Comparison of ENCODE assay signal across 26 cellular contexts in genomic region chr3:197575362-197575761, GRCh38. TPM values are rescaled to one million over a fixed set of nuclear protein-coding genes. Genes with fewer than 3 reads are reported as not detected.
A peak's percentile ranks its signal among the peaks of the same experiment; 100 is the strongest.
DNase-seq lines count a peak whose midpoint lies in the region; ATAC-seq, FAIRE-seq and TF ChIP-seq lines count a peak whose summit lies in the region.
"Had no signal": no experiment of that assay in that cellular context is flagged by ENCODE, and none has a peak within 500 bp of the region (broad histone marks: within the 10 kb centered on the region; RNA-seq: fewer than 3 reads in every experiment).

No MANE protein-coding gene starts in this region.

- H3K9me3 ChIP-seq in HUES48 (ENCODE audit: control insufficient read depth, insufficient read depth, low read length) (peaks cover 12% of the 10 kb centered on the region), GM12878 (replicated peaks; ENCODE audit: control insufficient read depth, insufficient read depth, low read length) (peaks cover 5% of the 10 kb centered on the region; the same call in 2 of the 3 replicates), hepatocyte (ENCODE audit: low read depth) (no peaks in the 10 kb centered on the region), neural cell (ENCODE audit: low read length) (peaks cover 3% of the 10 kb centered on the region)

- H3K4me1 ChIP-seq in HUES48 (ENCODE audit: control insufficient read depth, insufficient read depth, low read length) (peaks cover 46% of the 10 kb centered on the region), GM12878 (ENCODE audit: control insufficient read depth, insufficient read depth, low read length) (no peaks in the 10 kb centered on the region), hepatocyte (ENCODE audit: insufficient read depth) (peaks cover 36% of the 10 kb centered on the region)

- TF ChIP-seq CTCF in GM12878 (IDR thresholded peaks at IDR 0.05 in 2 of 3, conservative IDR thresholded peaks at IDR 0.05 in 1 of 3; ENCODE audit: control insufficient read depth in 2 of 3, extremely low read depth in 1 of 3, insufficient read depth in 1 of 3, low read depth in 3 of 3, low read length in 3 of 3) (no peak), hepatocyte (IDR thresholded peaks at IDR 0.05; ENCODE audit: poor library complexity) (no peak), neural cell (IDR thresholded peaks at IDR 0.05; ENCODE audit: poor library complexity, severe bottlenecking) (no peak)

- H3K9ac ChIP-seq in HUES48 (ENCODE audit: low read depth, low read length) (no peak overlapping the region), GM12878 (ENCODE audit: control insufficient read depth, insufficient read depth, low read length) (no peak overlapping the region), neural cell (ENCODE audit: low read length) (no peak overlapping the region)
- H3K9ac ChIP-seq: SK-N-SH had no signal

- H3K27me3 ChIP-seq in HUES48 (ENCODE audit: control insufficient read depth, insufficient read depth, low read length) (no peaks in the 10 kb centered on the region), GM12878 (replicated peaks in 1 of 2; ENCODE audit: control insufficient read depth in 2 of 2, insufficient read depth in 2 of 2, low read length in 1 of 2) (no peaks in the 10 kb centered on the region), hepatocyte (no peaks in the 10 kb centered on the region), neural cell (ENCODE audit: insufficient read depth, low read depth, low read length) (no peaks in the 10 kb centered on the region)

- RAD21 ChIA-PET in GM12878 (lab: Charles Lee; ENCODE audit: unreplicated experiment) = no interaction called here

- SMC1A ChIA-PET in GM12878 (lab: Charles Lee; ENCODE audit: uncharacterized antibody, unreplicated experiment) = interaction anchor here (1.4 to 2.5 kb wide), 2 partner anchors 11 to 14 kb away, joined by 3 to 7 read pairs; no protein-coding TSS in a partner anchor

- H4K20me1 ChIP-seq in GM12878 (ENCODE audit: control insufficient read depth, insufficient read depth) (no peaks in the 10 kb centered on the region), hepatocyte (ENCODE audit: insufficient read depth, poor library complexity, severe bottlenecking) (no peaks in the 10 kb centered on the region), neural cell (ENCODE audit: insufficient read depth) (no peaks in the 10 kb centered on the region)

- no peak for DNase-seq in GM12878 (ENCODE audit: low read depth, low spot score)
- no peak for DNase-seq in hepatocyte (ENCODE audit: low spot score)
- no peak for DNase-seq in NCI-H1417 treated with DMSO at 0.1 percent for 48 hours (lab: John Stamatoyannopoulos, UW)
- DNase-seq in 8988T = no peak
- DNase-seq in NCI-H1436 treated with DMSO at 0.1 percent for 48 hours (lab: John Stamatoyannopoulos, UW) = no peak
- DNase-seq in mesenteric fat pad (ENCODE audit: low spot score) = no peak
- DNase-seq: CD8-positive, alpha-beta memory T cell; DMS 273 treated with DMSO at 0.1 percent for 48 hours; DMS79; EL; GDM1; H7; NCI-H1092 treated with DMSO at 0.1 percent for 48 hours; NCI-H146; NCI-H2029; NCI-H446 treated with DMSO at 0.1 percent for 48 hours; NCI-H526; NCI-H82; NK-92 treated with Interleukin-12 subunit alpha and Interleukin-12 subunit beta, amount 100 ng/mL, for 24 hours; PC-3; SK-N-SH had no signal

- ATAC-seq in GM12878 = peak; percentile 64
- ATAC-seq: PC-3 had no signal

- H3F3A ChIP-seq in neural cell (ENCODE audit: insufficient read depth, low read length, poor library complexity, severe bottlenecking) = no peaks in the 10 kb centered on the region

- H3K9me2 ChIP-seq in hepatocyte (replicated peaks; ENCODE audit: insufficient read depth) = no peaks in the 10 kb centered on the region
- no peaks in the 10 kb centered on the region for H3K9me2 ChIP-seq in neural cell (ENCODE audit: insufficient read depth, low read length)
- H3K9me2 ChIP-seq: SK-N-SH had no signal

- H3K4me2 ChIP-seq in GM12878 (ENCODE audit: control insufficient read depth, insufficient read depth) (no peak overlapping the region), hepatocyte (peak overlapping the region; percentile 65), neural cell (ENCODE audit: low read length) (no peak overlapping the region)
- H3K4me2 ChIP-seq: SK-N-SH had no signal

- intact Hi-C loops in GM12878 (cut with micrococcal nuclease; ENCODE audit: unreplicated experiment) = no loop called here

- H3K27ac ChIP-seq in HUES48 (ENCODE audit: low read depth, low read length) (peak overlapping the region; percentile 85), GM12878 (ENCODE audit: control insufficient read depth, insufficient read depth) (no peak overlapping the region), hepatocyte (peak overlapping the region; percentile 71), neural cell (ENCODE audit: low read length) (no peak overlapping the region)
- H3K27ac ChIP-seq: C4-2B had no signal

- H2AFZ ChIP-seq in GM12878 (ENCODE audit: control insufficient read depth, low read depth, low read length) (no peak overlapping the region), hepatocyte (no peak overlapping the region), neural cell (ENCODE audit: low read depth, low read length) (no peak overlapping the region)

- in situ Hi-C loops in GM12878 (cut with MboI) = no loop called here

- WGBS in GM12878 (ENCODE audit: insufficient coverage, insufficient replicate concordance, low lambda C conversion rate, missing lambda C conversion rate) = 41% methylated on average over 5 of the region's 5 CpGs
- 79% methylated on average over 5 of the region's 5 CpGs for WGBS in hepatocyte (ENCODE audit: low lambda C conversion rate, missing lambda C conversion rate)

- TF ChIP-seq RAD21 in GM12878 (IDR thresholded peaks at IDR 0.05; ENCODE audit: insufficient read depth, low read depth, low read length) (no peak), neural cell (conservative IDR thresholded peaks at IDR 0.05) (no peak)

- no peak for FAIRE-seq in GM12878 (lab: Jason Lieb, UNC)
- FAIRE-seq: GM12892, HTR-8/SVneo had no signal

- TF ChIP-seq POLR2A in GM12878 (IDR thresholded peaks at IDR 0.05; ENCODE audit: low read depth, low read length) = no peak

- no TSS peak for BruUV-seq in GM12878 (replicated peaks; lab: Mats Ljungman, UMichigan)

- H3K79me2 ChIP-seq in GM12878 (ENCODE audit: control insufficient read depth, insufficient read depth, low read length) (no peaks in the 10 kb centered on the region), hepatocyte (no peaks in the 10 kb centered on the region), neural cell (replicated peaks; ENCODE audit: insufficient read depth, low read length) (no peaks in the 10 kb centered on the region)

- TF ChIP-seq EP300 in GM12878 (IDR thresholded peaks at IDR 0.05; ENCODE audit: borderline replicate concordance in 1 of 2, control insufficient read depth in 1 of 2, low read depth in 2 of 2, low read length in 2 of 2) (no peak), neural cell (conservative IDR thresholded peaks at IDR 0.05; ENCODE audit: poor library complexity, severe bottlenecking) (no peak)

- CTCF ChIA-PET in GM12878 (lab: Yijun Ruan, JAX) = no interaction called here

- H3K36me3 ChIP-seq in HUES48 (ENCODE audit: control insufficient read depth, insufficient read depth, low read length) (no peaks in the 10 kb centered on the region), GM12878 (ENCODE audit: control insufficient read depth in 2 of 2, insufficient read depth in 2 of 2, low read length in 1 of 2) (no peaks in the 10 kb centered on the region), hepatocyte (replicated peaks; ENCODE audit: insufficient read depth, low read depth) (no peaks in the 10 kb centered on the region), neural cell (ENCODE audit: insufficient read depth, low read length) (no peaks in the 10 kb centered on the region)

- H3K4me3 ChIP-seq in HUES48 (ENCODE audit: low read depth, low read length) (no peak overlapping the region), GM12878 (no peak overlapping the region), hepatocyte (no peak overlapping the region), neural cell (ENCODE audit: low read length) (peak overlapping the region; percentile 51)

- POLR2A ChIA-PET in GM12878 (lab: Charles Lee) = interaction anchor here (0.6 to 0.7 kb wide), 5 partner anchors 8 to 934 kb away, joined by 3 to 11 read pairs (median 8); no protein-coding TSS in a partner anchor

TF ChIP-seq in GM12878, 131 proteins besides CTCF, POLR2A, EP300 and RAD21:
- TF ChIP-seq SMAD1 (IDR thresholded peaks at IDR 0.05; ENCODE audit: low read depth, partially characterized antibody) (no peak), EZH2 (IDR thresholded peaks at IDR 0.05; ENCODE audit: borderline replicate concordance, control insufficient read depth, low read depth, low read length) (no peak), LARP7 (IDR thresholded peaks at IDR 0.05) (no peak), CHD2 (IDR thresholded peaks at IDR 0.05; ENCODE audit: borderline replicate concordance, low read depth, low read length) (no peak)

TF ChIP-seq in neural cell, 6 proteins besides CTCF, POLR2A, EP300 and RAD21 (continues in another document):
- TF ChIP-seq TAF1 (IDR thresholded peaks at IDR 0.05; ENCODE audit: low read depth) (no peak), EZH2 (IDR thresholded peaks at IDR 0.05; ENCODE audit: borderline replicate concordance, insufficient read depth, low read length, poor library complexity, severe bottlenecking) (no peak), MXI1 (conservative IDR thresholded peaks at IDR 0.05; ENCODE audit: poor library complexity, severe bottlenecking) (no peak), POLR2AphosphoS5 (IDR thresholded peaks at IDR 0.05) (no peak), SMC3 (conservative IDR thresholded peaks at IDR 0.05; ENCODE audit: poor library complexity) (no peak)

RNA-seq across cellular contexts. Expression of gene BDH1, which starts 19.6 kb away (rescaled TPM):
- total RNA-seq in GM12878 (2013; cell fraction: nucleolus; rRNA removed) = 63.7 and 73.0 TPM in 2 replicates
- total RNA-seq in GM12878 (2014; rRNA removed) = 43.5 and 59.6 TPM in 2 replicates
- 32.3 and 32.8 TPM in 2 replicates for total RNA-seq in GM12878 (2014; rRNA removed; fragmentation: Illumina TruSeq; extraction: Trizol)
- total RNA-seq in GM12878 (2021) = 56.1 and 60.9 TPM in 2 replicates
- 12.0 TPM for polyA plus RNA-seq in GM12878 (2011; ENCODE audit: low read depth)
- polyA plus RNA-seq in GM12878 (2011; rRNA removed) = 51.4 and 74.1 TPM in 2 replicates
- 70.2 and 84.8 TPM in 2 replicates for polyA plus RNA-seq in GM12878 (2011; cell fraction: cytosol; rRNA removed)
- polyA plus RNA-seq in GM12878 (2011; cell fraction: nucleus; rRNA removed) = 105 and 117 TPM in 2 replicates
- polyA plus RNA-seq in GM12878 (2012) = 30.4 and 32.1 TPM in 2 replicates
- 37.5 and 50.4 TPM in 2 replicates for polyA plus RNA-seq in GM12878 (2014; fragmentation: Illumina TruSeq; extraction: Trizol)
- polyA plus RNA-seq in GM12878 (2014; fragmentation: Nextera tagmentation; extraction: Ambion mirVana) = 10 to 100 TPM; 11.3 to 17.9 TPM
- polyA plus RNA-seq in GM12878 (2014; rRNA removed) = 82.4 and 93.9 TPM in 2 replicates
- polyA plus RNA-seq in GM12878 (2016; fragmentation: Nextera tagmentation; extraction: Ambion mirVana) = 10 to 100 TPM; 77.2 to 84.5 TPM
- 58.0 and 65.7 TPM in 2 replicates for polyA minus RNA-seq in GM12878 (2011; rRNA and poly(A)+ RNA removed)
- 13.0 TPM in 2 replicates for polyA minus RNA-seq in GM12878 (2011; cell fraction: cytosol; rRNA and poly(A)+ RNA removed)
- 23.6 and 54.5 TPM in 2 replicates for polyA minus RNA-seq in GM12878 (2011; cell fraction: nucleus; rRNA and poly(A)+ RNA removed)
- 62.9 and 64.2 TPM in 2 replicates for total RNA-seq in hepatocyte
- polyA plus RNA-seq in hepatocyte = 40.3 and 61.8 TPM in 2 replicates
- polyA plus RNA-seq in neural cell = 12.9 and 14.7 TPM in 2 replicates
- 11.7 and 12.6 TPM in 2 replicates for polyA minus RNA-seq in neural cell
- 4.6 TPM for total RNA-seq in mesenteric fat pad

Comparison
In these comparisons a context has a peak if more than half of its experiments do, and no peak if none do; other contexts are left out.
1. H3K27ac ChIP-seq: peak in HUES48 (single experiment) and hepatocyte (single experiment); none in GM12878 (single experiment) and neural cell (single experiment).